Comparison of ENCODE assay signal across 8 cellular contexts in the genomic region with DNA sequence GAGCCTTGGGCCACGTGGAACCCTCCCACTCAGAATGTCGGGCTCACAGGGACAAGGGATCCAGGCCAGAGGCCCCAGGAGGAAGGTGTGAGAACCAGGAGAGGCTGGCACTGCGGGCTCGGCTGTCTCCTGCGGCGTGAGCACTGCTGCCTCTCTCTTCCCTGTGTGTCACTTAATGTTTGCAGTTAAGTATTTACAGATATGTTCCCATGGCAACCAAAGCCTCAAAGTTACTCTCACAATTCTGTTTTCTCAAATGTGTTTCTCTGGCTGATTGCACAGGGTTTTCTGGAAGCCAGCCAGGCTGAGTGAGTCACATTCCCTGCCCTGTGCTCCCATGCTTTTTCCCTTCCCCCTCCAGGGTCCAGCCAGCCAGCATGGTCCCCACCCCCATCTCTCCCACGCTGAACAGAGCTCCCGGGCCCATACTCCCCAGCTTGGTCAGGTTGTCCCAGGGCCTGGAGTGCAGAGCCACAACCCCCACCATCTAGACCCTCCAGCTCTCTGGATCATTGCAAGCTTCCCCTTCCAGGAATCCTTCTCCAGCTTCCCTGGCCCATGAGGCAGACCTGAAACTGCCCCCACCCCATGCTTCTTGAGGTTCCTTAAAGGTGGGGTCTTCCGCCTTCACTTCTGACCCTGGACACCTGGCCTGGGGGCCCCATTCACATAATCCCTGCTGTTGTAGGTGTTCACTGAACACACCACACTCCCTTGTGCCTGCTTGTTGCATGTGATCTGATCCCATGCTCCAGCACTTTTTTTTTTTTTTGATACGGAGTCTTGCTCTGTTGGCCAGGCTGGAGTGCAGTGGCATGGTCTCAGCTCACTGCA.
A peak's percentile ranks its signal among the peaks of the same experiment; 100 is the strongest.
DNase-seq lines count a peak whose midpoint lies in the region; ATAC-seq and TF ChIP-seq lines count a peak whose summit lies in the region.

No MANE protein-coding gene starts in this region.

- H3K4me2 ChIP-seq in BLaER1 treated with 17β-estradiol and CSF1 and Interleukin-3, amounts not matched to agents 10 nM and 100 nM = peak overlapping the region; percentile 65 to 83 (median 79)

- peak overlapping the region in 8 of 11 experiments; percentile 4 to 62 (median 38); a peak in 9 of 22 replicates for H3K9ac ChIP-seq in BLaER1 treated with 17β-estradiol and CSF1 and Interleukin-3, amounts not matched to agents 10 nM and 100 nM

- in situ Hi-C loops in HAP-1 (cut with MboI; ENCODE audit: low sequenced_read_pairs) = no loop called here
- in situ Hi-C loops in GM13977 (cut with MboI; ENCODE audit: low pct_unique_long_range_greater_than_20kb, low sequenced_read_pairs, unreplicated experiment) = no loop called here

- ATAC-seq in CD4-positive, alpha-beta T cell (ENCODE audit: poor library complexity) = no peak

- no peaks in the 10 kb centered on the region for H4K20me1 ChIP-seq in BLaER1 treated with 17β-estradiol and CSF1 and Interleukin-3, amounts not matched to agents 10 nM and 100 nM

- no peaks in the 10 kb centered on the region for H3K27me3 ChIP-seq in BLaER1 treated with 17β-estradiol and CSF1 and Interleukin-3, amounts not matched to agents 10 nM and 100 nM
- H3K27me3 ChIP-seq in HAP-1 (ENCODE audit: low read depth) = no peaks in the 10 kb centered on the region
- no peaks in the 10 kb centered on the region for H3K27me3 ChIP-seq in CD4-positive, alpha-beta T cell (ENCODE audit: control insufficient read depth, insufficient read depth, low read length)

- H3K9me3 Mint-ChIP-seq in CD4-positive, alpha-beta T cell = no peaks in the 10 kb centered on the region

- H3K36me3 Mint-ChIP-seq in CD4-positive, alpha-beta T cell (ENCODE audit: low read depth) = no peaks in the 10 kb centered on the region

- DNase-seq in HAP-1 (ENCODE audit: low spot score in 2 of 2) (peak; percentile 32 to 80), NCI-H128 (lab: John Stamatoyannopoulos, UW; ENCODE audit: unreplicated experiment) (peak; percentile 93), SW480 (ENCODE audit: low spot score) (peak; percentile 84), glomerular visceral epithelial cell (ENCODE audit: extremely low spot score) (peak; percentile 99), posterior cingulate gyrus (peak; percentile 55 to 93 (median 68)), GM13977 (ENCODE audit: low spot score) (no peak)
- no peak for DNase-seq in CD4-positive, alpha-beta T cell

- no peak for TF ChIP-seq CTCF in CD4-positive, alpha-beta T cell (IDR thresholded peaks at IDR 0.05)
- TF ChIP-seq CTCF in GM13977 (IDR thresholded peaks at IDR 0.05; ENCODE audit: extremely low read depth, insufficient read depth, missing control alignments) = no peak

- no peak overlapping the region for H3K27ac Mint-ChIP-seq in CD4-positive, alpha-beta T cell

- no peaks in the 10 kb centered on the region for H3K36me3 ChIP-seq in BLaER1 treated with 17β-estradiol and CSF1 and Interleukin-3, amounts not matched to agents 10 nM and 100 nM
- no peaks in the 10 kb centered on the region for H3K36me3 ChIP-seq in HAP-1 (replicated peaks)

- CTCF ChIA-PET in CD4-positive, alpha-beta T cell (lab: Charles Lee) = no interaction called here

- intact Hi-C loops in posterior cingulate gyrus (cut with DNase I) = no loop called here
- intact Hi-C loops in CD4-positive, alpha-beta T cell (cut with DNase I, micrococcal nuclease) = no loop called here

- peaks cover 4% of the 10 kb centered on the region for H3K27me3 Mint-ChIP-seq in CD4-positive, alpha-beta T cell

- H3K9me3 ChIP-seq in BLaER1 treated with 17β-estradiol and CSF1 and Interleukin-3, amounts not matched to agents 10 nM and 100 nM (replicated peaks in 1 of 11) = no peaks in the 10 kb centered on the region
- no peaks in the 10 kb centered on the region for H3K9me3 ChIP-seq in HAP-1
- no peaks in the 10 kb centered on the region for H3K9me3 ChIP-seq in CD4-positive, alpha-beta T cell (ENCODE audit: control insufficient read depth, low read length)

- no peaks in the 10 kb centered on the region for H3K4me1 Mint-ChIP-seq in CD4-positive, alpha-beta T cell (ENCODE audit: low read depth)

- POLR2A ChIA-PET in CD4-positive, alpha-beta T cell (lab: Charles Lee) = no interaction called here

- H3K27ac ChIP-seq in BLaER1 treated with 17β-estradiol and CSF1 and Interleukin-3, amounts not matched to agents 10 nM and 100 nM = peak overlapping the region in 10 of 11 experiments; percentile 3 to 81 (median 58); a peak in 15 of 22 replicates
- no peak overlapping the region for H3K27ac ChIP-seq in CD4-positive, alpha-beta T cell (ENCODE audit: low read depth, low read length)

- H3K4me3 Mint-ChIP-seq in CD4-positive, alpha-beta T cell = no peak overlapping the region

- H3K4me3 ChIP-seq in BLaER1 treated with 17β-estradiol and CSF1 and Interleukin-3, amounts not matched to agents 10 nM and 100 nM = 0 out of 20 replicates have a peak overlapping the region, but pooled peaks of 1 of the 10 experiments have one; percentile 11
- no peak overlapping the region for H3K4me3 ChIP-seq in HAP-1

- peaks cover 18 to 32% (median 23%) of the 10 kb centered on the region in 10 experiments for H3K4me1 ChIP-seq in BLaER1 treated with 17β-estradiol and CSF1 and Interleukin-3, amounts not matched to agents 10 nM and 100 nM
- H3K4me1 ChIP-seq in HAP-1 = peaks cover 3% of the 10 kb centered on the region; the same call in 1 of the 2 replicates

Comparison
In these comparisons a context has a peak if more than half of its experiments do, and no peak if none do; other contexts are left out.
1. DNase-seq: peak in HAP-1 (2 of 2), NCI-H128 (single experiment), SW480 (single experiment), glomerular visceral epithelial cell (single experiment) and posterior cingulate gyrus (10 of 10); none in CD4-positive, alpha-beta T cell (0 of 10) and GM13977 (single experiment).